Comparison of ENCODE assay signal across 8 cellular contexts in the genomic region with DNA sequence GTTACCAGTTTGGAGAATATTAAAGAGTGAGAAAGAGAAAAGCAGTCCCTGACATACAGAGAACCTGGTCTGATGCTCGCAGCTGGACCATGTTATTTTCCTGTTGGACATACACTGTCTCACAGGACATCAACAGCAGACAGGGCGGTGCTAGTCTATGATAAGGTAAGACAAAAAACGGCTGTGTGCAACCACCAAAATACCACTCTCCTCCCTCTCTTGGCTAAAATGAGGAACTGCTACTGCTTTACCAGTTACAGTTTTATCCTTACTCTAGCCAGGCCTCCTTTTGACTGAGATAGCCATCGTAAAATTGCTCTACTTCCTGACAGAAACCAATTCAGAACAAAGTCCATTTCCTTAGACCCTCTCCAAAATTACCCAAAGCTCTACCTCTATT.
DNase-seq lines count a peak whose midpoint lies in the region; ATAC-seq and TF ChIP-seq lines count a peak whose summit lies in the region.

No MANE protein-coding gene starts in this region.

- no peaks in the 10 kb centered on the region for H3K36me3 Mint-ChIP-seq in activated T-cell treated with anti-CD3 and anti-CD28 coated beads, Interleukin-2, amount 50 U/mL, for 24 hours (ENCODE audit: low read depth)

- H3K9me3 Mint-ChIP-seq in activated T-cell treated with anti-CD3 and anti-CD28 coated beads, Interleukin-2, amount 50 U/mL, for 24 hours: no peaks in the 10 kb centered on the region

- DNase-seq in HL-60 (ENCODE audit: low read depth in 1 of 2, low spot score in 1 of 2) (peak; percentile 55 to 86), cardiac fibroblast (ENCODE audit: low read depth in 2 of 2) (peak; percentile 39 to 44), NCI-H524 treated with DMSO at 0.1 percent for 48 hours (lab: John Stamatoyannopoulos, UW) (no peak), NCI-H2196 (lab: John Stamatoyannopoulos, UW; ENCODE audit: unreplicated experiment) (no peak), GOT3 (lab: John Stamatoyannopoulos, UW) (no peak)
- DNase-seq in activated T-cell treated with anti-CD3 and anti-CD28 coated beads, Interleukin-2, amount 50 U/mL, for 24 hours: no peak

- H3K4me3 ChIP-seq in GM12875 (ENCODE audit: low read depth, low read length) (no peak overlapping the region), HL-60 (replicated peaks; ENCODE audit: insufficient read depth, low read length) (no peak overlapping the region), cardiac fibroblast (replicated peaks in 1 of 2; ENCODE audit: low read depth in 2 of 2, low read length in 2 of 2) (no peak overlapping the region)

- peak; percentile 55; the same call in 1 of the 2 replicates for TF ChIP-seq CTCF in GM12875 (IDR thresholded peaks at IDR 0.05; ENCODE audit: borderline replicate concordance, insufficient read depth, low read depth, low read length)
- TF ChIP-seq CTCF in HL-60 (IDR thresholded peaks at IDR 0.05; ENCODE audit: insufficient read depth, low read length): peak; percentile 28
- TF ChIP-seq CTCF in cardiac fibroblast (IDR thresholded peaks at IDR 0.05; ENCODE audit: low read depth, low read length): peak; percentile 29

- H3K27ac Mint-ChIP-seq in activated T-cell treated with anti-CD3 and anti-CD28 coated beads, Interleukin-2, amount 50 U/mL, for 24 hours: no peak overlapping the region

- H3K27ac ChIP-seq in HL-60 (replicated peaks): peak overlapping the region; percentile 77

- H3K27me3 ChIP-seq in HL-60 (ENCODE audit: insufficient read depth, poor library complexity, severe bottlenecking): no peaks in the 10 kb centered on the region

- H3K4me1 Mint-ChIP-seq in activated T-cell treated with anti-CD3 and anti-CD28 coated beads, Interleukin-2, amount 50 U/mL, for 24 hours (ENCODE audit: low read depth): peaks cover 9% of the 10 kb centered on the region

- ATAC-seq in GM21526 (IDR thresholded peaks at IDR 0.05; ENCODE audit: low FRiP score, unreplicated experiment): peak; percentile 99

- peaks cover 29% of the 10 kb centered on the region for H3K27me3 Mint-ChIP-seq in activated T-cell treated with anti-CD3 and anti-CD28 coated beads, Interleukin-2, amount 50 U/mL, for 24 hours

- no peak overlapping the region for H3K4me3 Mint-ChIP-seq in activated T-cell treated with anti-CD3 and anti-CD28 coated beads, Interleukin-2, amount 50 U/mL, for 24 hours

Comparison
In these comparisons a context has a peak if more than half of its experiments do, and no peak if none do; other contexts are left out.
1. DNase-seq: peak in HL-60 (2 of 2) and cardiac fibroblast (2 of 2); none in NCI-H524 treated with DMSO at 0.1 percent for 48 hours (single experiment), NCI-H2196 (single experiment), activated T-cell treated with anti-CD3 and anti-CD28 coated beads, Interleukin-2, amount 50 U/mL, for 24 hours (single experiment) and GOT3 (single experiment).
2. Peak in every context shown above with its lines, with median percentiles within 50 percentile points of each other: CTCF ChIP-seq.